In genomic region chr9:133788819-133789733, GRCh38 we compare ENCODE assay signal across 16 cellular contexts. TPM values are rescaled to one million over a fixed set of nuclear protein-coding genes. Genes with fewer than 3 reads are reported as not detected.
DNase-seq lines count a peak whose midpoint lies in the region; ATAC-seq, FAIRE-seq and TF ChIP-seq lines count a peak whose summit lies in the region.
"Had no signal": no experiment of that assay in that cellular context is flagged by ENCODE, and none has a peak within 500 bp of the region (broad histone marks: within the 10 kb centered on the region; RNA-seq: fewer than 3 reads in every experiment).

No MANE protein-coding gene starts in this region.

- no peaks in the 10 kb centered on the region for H3K79me2 ChIP-seq in HepG2 (ENCODE audit: insufficient read depth, low read length)

- no peaks in the 10 kb centered on the region for H3K9me3 ChIP-seq in HepG2 (ENCODE audit: low read length)
- H3K9me3 ChIP-seq in thyroid gland, result no peaks in the 10 kb centered on the region
- H3K9me3 ChIP-seq: A549, adrenal gland, MG63, uterus had no signal

- no TSS peak for BruUV-seq in HepG2 (replicated peaks; lab: Mats Ljungman, UMichigan)

- H3K4me2 ChIP-seq in HepG2 (ENCODE audit: low read depth, low read length), result peak overlapping the region; percentile 53
- H3K4me2 ChIP-seq: A549 had no signal

- DNase-seq in NCI-H748 (lab: John Stamatoyannopoulos, UW; ENCODE audit: unreplicated experiment) (peak; percentile 38), NCI-H748 treated with DMSO at 0.1 percent for 48 hours (lab: John Stamatoyannopoulos, UW) (no peak), cerebellum (ENCODE audit: low spot score) (peak; percentile 12), HepG2 (ENCODE audit: low spot score) (peak; percentile 80), thyroid gland (peak; percentile 83 to 87), EL (no peak)
- DNase-seq: activated CD4-positive, alpha-beta memory T cell treated with anti-CD3 and anti-CD28 coated beads, Interleukin-2, amount 10 ng/mL, durations not matched to agents 7 days and 5 days; foreskin melanocyte; MG63; SIG-M5; stimulated activated CD4-positive, alpha-beta T cell treated with anti-CD3 and anti-CD28 coated beads, Interleukin-4, amount 100 ng/mL, for 4 hours had no signal

- H3K4me3 ChIP-seq in HepG2 (replicated peaks in 1 of 3; ENCODE audit: insufficient read depth in 1 of 3, low read depth in 2 of 3, low read length in 3 of 3), result peak overlapping the region in 1 of 3 experiments; percentile 30; a peak in 1 of 6 replicates
- H3K4me3 ChIP-seq in thyroid gland (replicated peaks in 1 of 3), result no peak overlapping the region
- H3K4me3 ChIP-seq: A549, adrenal gland, MG63, uterus had no signal

- in situ Hi-C loops in HepG2 (cut with HindIII; ENCODE audit: extremely low pct_ligation_motif_present, low pct_unique_long_range_greater_than_20kb), result loop anchor here (5.0 kb wide), 1 partner anchor 203 kb away; the partner anchor contains the start of gene VAV2

- peak; percentile 65 for TF ChIP-seq RAD21 in HepG2 (CRISPR knock-in tag; IDR thresholded peaks at IDR 0.05)

- H3K4me1 ChIP-seq in HepG2 (ENCODE audit: insufficient read depth, low read length) (peaks cover 35% of the 10 kb centered on the region), thyroid gland (peaks cover 4 to 28% of the 10 kb centered on the region in 2 donors)

- TF ChIP-seq POLR2A in HepG2 (IDR thresholded peaks at IDR 0.05; ENCODE audit: insufficient read depth in 1 of 2, low read depth in 2 of 2, low read length in 2 of 2) (0 out of 4 replicates have a peak, but pooled peaks of 1 of the 2 experiments have one; percentile 15), thyroid gland (IDR thresholded peaks at IDR 0.05) (no peak)

- H4K20me1 ChIP-seq in HepG2 (ENCODE audit: insufficient read depth, low read length), result 0 out of 2 replicates have a peak, but pooled peaks cover 4% of the 10 kb centered on the region

- 61% methylated on average over 7 of the region's 35 CpGs for WGBS in HepG2 (ENCODE audit: low lambda C conversion rate)
- 52 to 65% methylated on average over 16 to 20 of the region's 35 CpGs for WGBS in thyroid gland, 2 donors

- ATAC-seq in HepG2 (peak; percentile 88), GM21360 (IDR thresholded peaks at IDR 0.05; ENCODE audit: unreplicated experiment) (no peak), GM19351 (IDR thresholded peaks at IDR 0.05; ENCODE audit: unreplicated experiment) (no peak)
- ATAC-seq: A549 had no signal

- POLR2A ChIA-PET in HepG2 (lab: Yijun Ruan, JAX), result interaction anchor here (0.7 to 1.2 kb wide), 6 partner anchors 50 to 646 kb away, joined by 3 to 6 read pairs (median 4); no protein-coding TSS in a partner anchor

- H3K27ac ChIP-seq in HepG2 (ENCODE audit: extremely low read length, insufficient read depth, low read length), result peak overlapping the region; percentile 73
- peak overlapping the region; percentile 1 to 30 (median 9) for H3K27ac ChIP-seq in thyroid gland
- H3K27ac ChIP-seq: A549 had no signal

- H3K36me3 ChIP-seq in HepG2 (replicated peaks in 1 of 2; ENCODE audit: control insufficient read depth in 1 of 2, insufficient read depth in 2 of 2, low read length in 2 of 2) (peaks cover 18 to 52% of the 10 kb centered on the region in 2 experiments; a peak in 4 of 5 replicates), thyroid gland (no peaks in the 10 kb centered on the region)
- H3K36me3 ChIP-seq: MG63, uterus had no signal

- CTCF ChIA-PET in HepG2 (lab: Yijun Ruan, JAX; ENCODE audit: low intra/inter-chr PET ratio, low total read pairs), result interaction anchor here (1.7 kb wide), 1 partner anchor 205 kb away, joined by 9 read pairs; no protein-coding TSS in a partner anchor

- no peak overlapping the region for H2AFZ ChIP-seq in HepG2 (ENCODE audit: low read length)

- H3K9ac ChIP-seq in HepG2 (ENCODE audit: insufficient read depth, low read depth, low read length), result peak overlapping the region; percentile 31

- peak in 1 of 2 experiments; percentile 33; a peak in 1 of 4 replicates for TF ChIP-seq EP300 in HepG2 (IDR thresholded peaks at IDR 0.05; ENCODE audit: low read depth in 2 of 2, low read length in 2 of 2)
- TF ChIP-seq EP300 in HepG2 (CRISPR knock-in tag; IDR thresholded peaks at IDR 0.05; ENCODE audit: borderline replicate concordance), result no peak

- intact Hi-C loops in HepG2 (cut with micrococcal nuclease; ENCODE audit: unreplicated experiment) (loop anchor here (1.0 kb wide), 1 partner anchor 205 kb away; no protein-coding TSS in a partner anchor), thyroid gland (cut with DNase I) (no loop called here)

- peak; percentile 52 for FAIRE-seq in HepG2 (lab: Jason Lieb, UNC)
- FAIRE-seq: A549 had no signal

- H3K27me3 ChIP-seq in HepG2 (ENCODE audit: control insufficient read depth in 1 of 2, insufficient read depth in 2 of 2, low read length in 2 of 2) (no peaks in the 10 kb centered on the region), thyroid gland (no peaks in the 10 kb centered on the region)
- H3K27me3 ChIP-seq: adrenal gland, MG63, uterus had no signal

- TF ChIP-seq CTCF in HepG2 (CRISPR knock-in tag; IDR thresholded peaks at IDR 0.05) (peak; percentile 82), thyroid gland (IDR thresholded peaks at IDR 0.05) (peak in 2 of 6 experiments; percentile 16 to 36)

TF ChIP-seq in HepG2, 621 proteins besides CTCF, POLR2A, EP300 and RAD21 (continues in another document):
- TF ChIP-seq AGO2 (optimal IDR thresholded peaks at IDR 0.05; ENCODE audit: low read depth, low read length) (peak; percentile 75), ERF (CRISPR knock-in tag; IDR thresholded peaks at IDR 0.05) (peak; percentile 53; the same call in 1 of the 2 replicates), PHF21A (CRISPR knock-in tag; IDR thresholded peaks at IDR 0.05) (peak; percentile 67), ZNF510 (CRISPR knock-in tag; IDR thresholded peaks at IDR 0.05; ENCODE audit: low read depth) (no peak), SRSF1 (optimal IDR thresholded peaks at IDR 0.05; ENCODE audit: low read depth, low read length) (no peak), ZFP90 (CRISPR knock-in tag; IDR thresholded peaks at IDR 0.05; ENCODE audit: borderline replicate concordance) (0 out of 2 replicates have a peak, but pooled peaks have one; percentile 17), ZNF275 (CRISPR knock-in tag; IDR thresholded peaks at IDR 0.05; ENCODE audit: borderline replicate concordance) (no peak)
- TF ChIP-seq, protein P1, sequence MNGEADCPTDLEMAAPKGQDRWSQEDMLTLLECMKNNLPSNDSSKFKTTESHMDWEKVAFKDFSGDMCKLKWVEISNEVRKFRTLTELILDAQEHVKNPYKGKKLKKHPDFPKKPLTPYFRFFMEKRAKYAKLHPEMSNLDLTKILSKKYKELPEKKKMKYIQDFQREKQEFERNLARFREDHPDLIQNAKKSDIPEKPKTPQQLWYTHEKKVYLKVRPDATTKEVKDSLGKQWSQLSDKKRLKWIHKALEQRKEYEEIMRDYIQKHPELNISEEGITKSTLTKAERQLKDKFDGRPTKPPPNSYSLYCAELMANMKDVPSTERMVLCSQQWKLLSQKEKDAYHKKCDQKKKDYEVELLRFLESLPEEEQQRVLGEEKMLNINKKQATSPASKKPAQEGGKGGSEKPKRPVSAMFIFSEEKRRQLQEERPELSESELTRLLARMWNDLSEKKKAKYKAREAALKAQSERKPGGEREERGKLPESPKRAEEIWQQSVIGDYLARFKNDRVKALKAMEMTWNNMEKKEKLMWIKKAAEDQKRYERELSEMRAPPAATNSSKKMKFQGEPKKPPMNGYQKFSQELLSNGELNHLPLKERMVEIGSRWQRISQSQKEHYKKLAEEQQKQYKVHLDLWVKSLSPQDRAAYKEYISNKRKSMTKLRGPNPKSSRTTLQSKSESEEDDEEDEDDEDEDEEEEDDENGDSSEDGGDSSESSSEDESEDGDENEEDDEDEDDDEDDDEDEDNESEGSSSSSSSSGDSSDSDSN (CRISPR knock-in tag; IDR thresholded peaks at IDR 0.05), result peak; percentile 82

RNA-seq across cellular contexts. Expression of gene SARDH, which starts 50.9 kb away (rescaled TPM):
- total RNA-seq in cerebellum (4.2 TPM), HepG2 (2016; rRNA removed; fragmentation: Illumina TruSeq; extraction: Trizol) (32.5 and 34.9 TPM in 2 replicates), thyroid gland (1 to 10 TPM in 3 of 4 donors, not detected in 1; 2.2 to 6.2 (median 3.3) TPM)
- total RNA-seq in HepG2 (2016; cell fraction: cytosol; rRNA removed; fragmentation: Illumina TruSeq; extraction: Trizol; ENCODE audit: low read depth), result 5.5 and 6.4 TPM in 2 replicates
- total RNA-seq in HepG2 (2016; cell fraction: insoluble cytoplasmic fraction; rRNA removed; fragmentation: Illumina TruSeq; extraction: Trizol), result 25.6 and 34.1 TPM in 2 replicates
- 13.0 TPM in 2 replicates for total RNA-seq in HepG2 (2016; cell fraction: membrane; rRNA removed; fragmentation: Illumina TruSeq; extraction: Trizol)
- 26.8 and 31.9 TPM in 2 replicates for total RNA-seq in HepG2 (2016; cell fraction: nucleus; rRNA removed; fragmentation: Illumina TruSeq; extraction: Trizol)
- 11.6 and 15.6 TPM in 2 replicates for polyA plus RNA-seq in HepG2 (2011; rRNA removed)
- polyA plus RNA-seq in HepG2 (2011; cell fraction: cytosol; rRNA removed), result 6.1 and 10.1 TPM in 2 replicates
- polyA plus RNA-seq in HepG2 (2011; cell fraction: nucleus; rRNA removed), result 107 and 130 TPM in 2 replicates
- 20.2 and 23.9 TPM in 2 replicates for polyA plus RNA-seq in HepG2 (2012)
- polyA plus RNA-seq in HepG2 (2016; cell fraction: cytosol; fragmentation: Illumina TruSeq; extraction: Trizol; ENCODE audit: low read depth), result 4.0 and 4.1 TPM in 2 replicates
- polyA plus RNA-seq in HepG2 (2016; cell fraction: insoluble cytoplasmic fraction; fragmentation: Illumina TruSeq; extraction: Trizol; ENCODE audit: low read depth), result 23.4 and 31.6 TPM in 2 replicates
- polyA plus RNA-seq in HepG2 (2016; cell fraction: membrane; fragmentation: Illumina TruSeq; extraction: Trizol; ENCODE audit: low read depth), result 7.8 and 8.3 TPM in 2 replicates
- 46.0 and 50.9 TPM in 2 replicates for polyA plus RNA-seq in HepG2 (2016; cell fraction: nucleus; fragmentation: Illumina TruSeq; extraction: Trizol; ENCODE audit: insufficient read depth, low read depth)
- polyA minus RNA-seq in HepG2 (2011; rRNA and poly(A)+ RNA removed; ENCODE audit: low replicate concordance), result 55.5 TPM in 1 of 2 replicates, not detected in the other
- 17.1 and 19.0 TPM in 2 replicates for polyA minus RNA-seq in HepG2 (2011; cell fraction: cytosol; rRNA and poly(A)+ RNA removed)
- polyA minus RNA-seq in HepG2 (2011; cell fraction: nucleus; rRNA and poly(A)+ RNA removed), result 35.9 and 37.7 TPM in 2 replicates

Comparison
In these comparisons a context has a peak if more than half of its experiments do, and no peak if none do; other contexts are left out.
1. DNase-seq: peak in NCI-H748 (single experiment), cerebellum (single experiment), HepG2 (single experiment) and thyroid gland (2 of 2); none in NCI-H748 treated with DMSO at 0.1 percent for 48 hours (single experiment) and EL (single experiment).